Comparison of ENCODE assay signal across 1 cellular context in genomic region chr15:49875392-49875791, GRCh38.
TF ChIP-seq lines count a peak whose summit lies in the region.

No MANE protein-coding gene starts in this region.

TF ChIP-seq in IMR-90, 13 proteins besides CTCF, POLR2A, EP300 and RAD21:
- no peak for TF ChIP-seq CHD1 (IDR thresholded peaks at IDR 0.05; ENCODE audit: low read depth, low read length)
- TF ChIP-seq SMC3 (IDR thresholded peaks at IDR 0.05; ENCODE audit: low read depth, low read length), result no peak
- no peak for TF ChIP-seq BHLHE40 (IDR thresholded peaks at IDR 0.05; ENCODE audit: low read depth, low read length)
- no peak for TF ChIP-seq CEBPB (IDR thresholded peaks at IDR 0.05; ENCODE audit: low read depth, low read length)
- TF ChIP-seq MAZ (IDR thresholded peaks at IDR 0.05; ENCODE audit: borderline replicate concordance, low read depth, low read length), result no peak
- no peak for TF ChIP-seq ELK1 (IDR thresholded peaks at IDR 0.05; ENCODE audit: borderline replicate concordance, low read depth, low read length)
- TF ChIP-seq MXI1 (IDR thresholded peaks at IDR 0.05; ENCODE audit: borderline replicate concordance, low read depth, low read length), result no peak
- no peak for TF ChIP-seq RFX5 (IDR thresholded peaks at IDR 0.05; ENCODE audit: low read depth, low read length)
- TF ChIP-seq RCOR1 (IDR thresholded peaks at IDR 0.05; ENCODE audit: insufficient replicate concordance, low read length), result no peak
- no peak for TF ChIP-seq NFE2L2 (IDR thresholded peaks at IDR 0.05; ENCODE audit: low read depth, low read length)
- no peak for TF ChIP-seq FOS (IDR thresholded peaks at IDR 0.05; ENCODE audit: low read depth, low read length)
- no peak for TF ChIP-seq MAFK (IDR thresholded peaks at IDR 0.05; ENCODE audit: low read depth, low read length)
- TF ChIP-seq, protein P1, sequence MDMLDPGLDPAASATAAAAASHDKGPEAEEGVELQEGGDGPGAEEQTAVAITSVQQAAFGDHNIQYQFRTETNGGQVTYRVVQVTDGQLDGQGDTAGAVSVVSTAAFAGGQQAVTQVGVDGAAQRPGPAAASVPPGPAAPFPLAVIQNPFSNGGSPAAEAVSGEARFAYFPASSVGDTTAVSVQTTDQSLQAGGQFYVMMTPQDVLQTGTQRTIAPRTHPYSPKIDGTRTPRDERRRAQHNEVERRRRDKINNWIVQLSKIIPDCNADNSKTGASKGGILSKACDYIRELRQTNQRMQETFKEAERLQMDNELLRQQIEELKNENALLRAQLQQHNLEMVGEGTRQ (IDR thresholded peaks at IDR 0.05; ENCODE audit: low read depth, low read length), result no peak
